Comparison of ENCODE assay signal across 9 cellular contexts in the genomic region with DNA sequence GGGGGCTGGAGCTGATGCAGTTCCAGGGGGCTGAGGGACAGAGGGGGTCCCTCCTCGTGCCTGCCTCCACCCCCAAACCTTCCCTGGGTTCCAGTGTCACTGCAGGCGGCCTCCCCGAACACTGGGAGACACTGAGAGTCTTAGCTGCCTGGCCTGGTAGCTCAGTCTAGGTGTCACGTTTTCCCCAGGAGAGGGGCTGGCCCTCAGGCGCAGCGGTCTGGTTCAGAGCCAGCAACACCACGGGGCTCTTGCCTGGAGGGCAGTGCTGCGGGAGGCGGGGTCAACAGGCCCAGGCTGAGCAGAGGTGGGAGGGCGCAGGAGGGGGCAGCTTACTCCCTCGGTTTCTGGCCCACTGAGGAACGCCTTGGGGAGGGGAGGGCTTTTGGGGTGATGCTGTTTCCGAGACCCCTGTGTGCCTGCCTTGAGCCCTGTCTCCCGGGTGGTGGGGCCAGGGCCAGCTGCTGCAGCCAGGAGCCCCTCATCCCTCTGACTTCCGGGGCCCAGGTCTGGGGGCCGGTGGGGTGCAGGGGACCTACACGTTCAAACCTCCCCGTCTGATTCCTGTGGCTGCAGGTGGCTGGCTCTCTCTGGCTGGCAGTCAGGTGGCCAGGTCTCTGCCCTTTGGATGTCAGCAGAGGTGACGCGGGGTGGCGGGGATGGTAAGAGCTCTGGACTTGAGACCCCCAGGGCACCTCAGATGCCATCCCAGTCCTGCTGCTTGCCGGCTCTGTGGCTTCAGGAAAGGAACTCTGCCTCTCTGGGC.
DNase-seq lines count a peak whose midpoint lies in the region; TF ChIP-seq lines count a peak whose summit lies in the region.
"Had no signal": no experiment of that assay in that cellular context is flagged by ENCODE, and none has a peak within 500 bp of the region (broad histone marks: within the 10 kb centered on the region; RNA-seq: fewer than 3 reads in every experiment).

No MANE protein-coding gene starts in this region.

- no peaks in the 10 kb centered on the region for H3K27me3 Mint-ChIP-seq in endodermal cell (ENCODE audit: insufficient read depth)
- peaks cover 17% of the 10 kb centered on the region for H3K27me3 Mint-ChIP-seq in endothelial cell (ENCODE audit: unreplicated experiment)

- H3K9me3 Mint-ChIP-seq in endodermal cell (peaks cover 2% of the 10 kb centered on the region), endothelial cell (ENCODE audit: unreplicated experiment) (no peaks in the 10 kb centered on the region)

- H4K20me1 ChIP-seq in osteoblast (ENCODE audit: insufficient read depth, low read length), result peaks cover 7% of the 10 kb centered on the region

- peak overlapping the region; percentile 36 for H2AFZ ChIP-seq in osteoblast (ENCODE audit: low read length)

- DNase-seq in Daoy (ENCODE audit: low read depth) (peak; percentile 77), NCI-H2196 treated with DMSO at 0.1 percent for 48 hours (lab: John Stamatoyannopoulos, UW; ENCODE audit: unreplicated experiment) (peak; percentile 29), endodermal cell (peak; percentile 89), osteoblast (ENCODE audit: insufficient read length, low spot score, missing footprints) (peak; percentile 95), GM13977 (ENCODE audit: low spot score) (no peak), C1 segment of cervical spinal cord (lab: John Stamatoyannopoulos, UW) (no peak), endothelial cell (ENCODE audit: low spot score) (no peak)
- no peak for DNase-seq in stimulated activated CD4-positive, alpha-beta T cell treated with anti-CD3 and anti-CD28 coated beads, Interleukin-2, amount 100 ng/mL, for 24 hours
- DNase-seq: naive thymus-derived CD8-positive, alpha-beta T cell had no signal

- H3K4me3 Mint-ChIP-seq in endodermal cell (no peak overlapping the region), endothelial cell (ENCODE audit: unreplicated experiment) (no peak overlapping the region)
- H3K4me3 Mint-ChIP-seq: naive thymus-derived CD8-positive, alpha-beta T cell had no signal

- H3K27ac ChIP-seq in endodermal cell (ENCODE audit: low read depth, low read length) (peak overlapping the region; percentile 36), osteoblast (ENCODE audit: low read depth, low read length) (peak overlapping the region; percentile 34)

- in situ Hi-C loops in GM13977 (cut with MboI; ENCODE audit: low pct_unique_long_range_greater_than_20kb, low sequenced_read_pairs, unreplicated experiment), result no loop called here

- H3K9me3 ChIP-seq in endodermal cell (ENCODE audit: control insufficient read depth, low read length) (no peaks in the 10 kb centered on the region), osteoblast (ENCODE audit: low read depth, low read length) (no peaks in the 10 kb centered on the region)

- H3K36me3 Mint-ChIP-seq in endodermal cell (ENCODE audit: low read depth), result peaks cover 5% of the 10 kb centered on the region
- peaks cover 8% of the 10 kb centered on the region for H3K36me3 Mint-ChIP-seq in endothelial cell (ENCODE audit: low read depth, unreplicated experiment)
- H3K36me3 Mint-ChIP-seq: naive thymus-derived CD8-positive, alpha-beta T cell had no signal

- TF ChIP-seq CTCF in endodermal cell (conservative IDR thresholded peaks at IDR 0.05) (no peak), osteoblast (IDR thresholded peaks at IDR 0.05; ENCODE audit: extremely low read depth, low read depth, low read length) (no peak), GM13977 (IDR thresholded peaks at IDR 0.05; ENCODE audit: extremely low read depth, insufficient read depth, missing control alignments) (no peak), endothelial cell (IDR thresholded peaks at IDR 0.05; ENCODE audit: unreplicated experiment) (no peak)

- H3K9ac ChIP-seq in endodermal cell (ENCODE audit: extremely low read depth, low read length, poor library complexity, severe bottlenecking), result no peak overlapping the region

- 66 to 67% methylated on average over 12 to 22 of the region's 22 CpGs for WGBS in endodermal cell (ENCODE audit: insufficient coverage in 1 of 2, insufficient read length in 1 of 2), 2 experiments

- no peaks in the 10 kb centered on the region for H3K36me3 ChIP-seq in endodermal cell (ENCODE audit: control insufficient read depth, insufficient read depth, low read length)
- H3K36me3 ChIP-seq in osteoblast (ENCODE audit: insufficient read depth, low read length), result no peaks in the 10 kb centered on the region

- H3K27me3 ChIP-seq in endodermal cell (ENCODE audit: control insufficient read depth, insufficient read depth, low read length, poor library complexity, severe bottlenecking) (no peaks in the 10 kb centered on the region), osteoblast (ENCODE audit: insufficient read depth, low read length) (no peaks in the 10 kb centered on the region)

- H3K79me2 ChIP-seq in osteoblast (ENCODE audit: insufficient read depth, low read length), result peaks cover 2% of the 10 kb centered on the region

- H3K27ac Mint-ChIP-seq in endodermal cell (no peak overlapping the region), endothelial cell (ENCODE audit: unreplicated experiment) (no peak overlapping the region)

- H3K4me1 Mint-ChIP-seq in endodermal cell, result peaks cover 15% of the 10 kb centered on the region
- H3K4me1 Mint-ChIP-seq in endothelial cell (ENCODE audit: unreplicated experiment), result peaks cover 13% of the 10 kb centered on the region

- peak overlapping the region; percentile 34 for H3K4me2 ChIP-seq in osteoblast (ENCODE audit: insufficient read depth, low read length)

- peaks cover 12% of the 10 kb centered on the region for H3K4me1 ChIP-seq in endodermal cell (ENCODE audit: control insufficient read depth, insufficient read depth, low read length)
- H3K4me1 ChIP-seq in osteoblast (ENCODE audit: insufficient read depth, low read length), result peaks cover 34% of the 10 kb centered on the region

- H3K4me3 ChIP-seq in endodermal cell (ENCODE audit: low read length) (no peak overlapping the region), osteoblast (ENCODE audit: insufficient read depth, low read length) (no peak overlapping the region)

Comparison
In these comparisons a context has a peak if more than half of its experiments do, and no peak if none do; other contexts are left out.
1. DNase-seq: peak in Daoy (single experiment), NCI-H2196 treated with DMSO at 0.1 percent for 48 hours (single experiment), endodermal cell (single experiment) and osteoblast (single experiment); none in GM13977 (single experiment), C1 segment of cervical spinal cord (0 of 14), endothelial cell (single experiment) and stimulated activated CD4-positive, alpha-beta T cell treated with anti-CD3 and anti-CD28 coated beads, Interleukin-2, amount 100 ng/mL, for 24 hours (0 of 2).